ENCODE assay signal across 8 cellular contexts in the genomic region with DNA sequence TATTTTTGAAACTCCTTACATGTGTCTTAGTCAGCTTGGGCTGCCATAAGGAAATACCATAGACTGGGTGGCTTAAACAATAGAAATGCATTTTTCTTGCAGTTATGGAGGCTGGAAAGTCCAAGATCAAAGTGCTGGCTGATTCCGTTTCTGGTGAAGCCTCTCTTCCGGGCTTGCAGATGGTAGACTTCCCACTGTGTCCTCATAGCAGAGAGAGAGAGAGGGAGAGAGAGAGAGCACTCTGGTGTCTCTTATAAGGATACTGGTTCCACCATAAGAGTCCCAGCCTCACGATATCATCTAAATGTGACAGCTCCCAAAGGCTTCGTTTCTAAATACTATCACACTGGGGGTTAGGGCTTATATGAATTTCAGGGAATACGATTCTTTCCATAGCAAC. TPM values are rescaled to one million over a fixed set of nuclear protein-coding genes. Genes with fewer than 3 reads are reported as not detected.
DNase-seq lines count a peak whose midpoint lies in the region; ATAC-seq and TF ChIP-seq lines count a peak whose summit lies in the region.

No MANE protein-coding gene starts in this region.

- H3K9me3 ChIP-seq in colonic mucosa (no peaks in the 10 kb centered on the region), spleen (no peaks in the 10 kb centered on the region)

- 42 to 63% (median 49%) methylated on average over 5 of the region's 5 CpGs for WGBS in spleen, 5 donors

- DNase-seq in NAMALWA (ENCODE audit: low spot score) (peak; percentile 17), colonic mucosa (peak; percentile 20), spleen (no peak), DMS 273 (lab: John Stamatoyannopoulos, UW; ENCODE audit: unreplicated experiment) (no peak), NCI-H1436 (lab: John Stamatoyannopoulos, UW) (no peak)

- ATAC-seq in GM19463 (IDR thresholded peaks at IDR 0.05; ENCODE audit: unreplicated experiment) (peak; percentile 30), GM18858 (IDR thresholded peaks at IDR 0.05; ENCODE audit: unreplicated experiment) (no peak), GM19467 (IDR thresholded peaks at IDR 0.05; ENCODE audit: unreplicated experiment) (no peak)

- H3K27ac ChIP-seq in colonic mucosa = peak overlapping the region; percentile 25
- peak overlapping the region in 7 of 8 donors; percentile 53 to 83 (median 77) for H3K27ac ChIP-seq in spleen

- H3K27me3 ChIP-seq in colonic mucosa (no peaks in the 10 kb centered on the region), spleen (replicated peaks in 1 of 7) (no peaks in the 10 kb centered on the region)

- no peak for TF ChIP-seq CTCF in colonic mucosa (IDR thresholded peaks at IDR 0.05)
- TF ChIP-seq CTCF in spleen (IDR thresholded peaks at IDR 0.05 in 8 of 11, conservative IDR thresholded peaks at IDR 0.05 in 3 of 11) = no peak

- no peaks in the 10 kb centered on the region for H3K36me3 ChIP-seq in colonic mucosa
- peaks cover 0 to 7% (median 0%) of the 10 kb centered on the region in 6 donors for H3K36me3 ChIP-seq in spleen

- H3K9ac ChIP-seq in colonic mucosa (ENCODE audit: low read depth in 2 of 2, low read length in 2 of 2) = peak overlapping the region in 1 of 2 donors; percentile 48

- intact Hi-C loops in colonic mucosa (cut with DNase I) = loop anchor here (2.0 kb wide), 1 partner anchor 517 kb away; no protein-coding TSS in a partner anchor
- intact Hi-C loops in spleen (cut with DNase I; ENCODE audit: low total_unique reads) = loop anchor here (5.0 to 10.0 kb wide), 2 partner anchors 201 to 518 kb away; no protein-coding TSS in a partner anchor

- peak overlapping the region; percentile 32 for H3K4me3 ChIP-seq in colonic mucosa
- H3K4me3 ChIP-seq in spleen = peak overlapping the region in 7 of 8 donors; percentile 29 to 73 (median 46)

- TF ChIP-seq POLR2A in spleen (IDR thresholded peaks at IDR 0.05) = no peak

- H3K4me1 ChIP-seq in colonic mucosa (no peaks in the 10 kb centered on the region), spleen (peaks cover 0 to 21% (median 10%) of the 10 kb centered on the region in 6 donors)

RNA-seq across cellular contexts. Expression of a gene that starts 39.7 kb away (rescaled TPM):
- total RNA-seq in colonic mucosa = under 1 TPM; 0.27 to 0.88 TPM
- total RNA-seq in spleen = 10 to 100 TPM; 15.3 to 48.3 (median 33.1) TPM
- 1 to 10 TPM; 1.8 to 3.7 (median 1.9) TPM for polyA plus RNA-seq in spleen

Comparison
In these comparisons a context has a peak if more than half of its experiments do, and no peak if none do; other contexts are left out.
1. DNase-seq: peak in NAMALWA (single experiment) and colonic mucosa (single experiment); none in spleen (single experiment), DMS 273 (single experiment) and NCI-H1436 (single experiment).
2. RNA of a gene that starts 39.7 kb away (total RNA-seq): 15.3 to 48.3 TPM in spleen; 0.27 to 0.88 TPM in colonic mucosa; every median in the first group is over 4 times any median in the second.